ENCODE assay signal across 8 cellular contexts in the genomic region with DNA sequence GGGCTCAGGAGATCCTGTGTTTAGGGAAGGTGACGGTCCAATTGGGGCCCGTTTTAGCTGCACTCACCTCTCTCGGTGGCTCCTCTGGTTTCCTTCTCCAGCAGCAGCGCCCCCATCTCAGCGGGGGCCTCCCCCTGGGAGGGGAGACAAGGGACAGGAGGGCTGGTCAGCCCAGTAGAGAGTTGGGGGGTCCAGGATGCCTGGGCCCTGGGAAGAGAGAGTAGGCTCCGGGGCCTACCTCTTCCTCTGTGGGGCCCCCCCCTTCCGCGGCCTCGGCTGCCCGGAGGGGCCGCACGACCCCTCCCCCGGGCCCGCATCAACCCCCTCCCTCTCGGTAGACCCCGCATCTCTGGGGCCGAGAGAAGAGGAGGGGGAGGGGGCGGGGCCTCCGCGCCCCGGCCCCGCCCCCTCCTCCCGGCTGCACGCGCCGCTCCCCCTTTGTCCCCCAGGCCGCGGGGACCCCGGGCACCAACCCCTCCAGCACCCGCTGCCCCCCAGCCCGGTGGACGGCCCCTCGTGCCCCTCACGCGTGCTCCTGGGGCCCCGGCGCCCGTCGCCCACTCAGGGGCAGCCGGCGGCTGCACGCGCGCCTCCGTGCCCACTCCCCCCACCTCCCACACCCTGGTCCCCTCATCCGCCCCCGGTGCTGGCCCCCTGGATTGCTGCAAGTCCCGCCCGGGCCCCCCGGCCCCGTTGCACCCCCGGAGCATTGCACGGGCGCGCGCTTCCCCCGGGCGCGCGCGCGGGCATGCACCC. TPM values are rescaled to one million over a fixed set of nuclear protein-coding genes. Genes with fewer than 3 reads are reported as not detected.
A peak's percentile ranks its signal among the peaks of the same experiment; 100 is the strongest.
DNase-seq lines count a peak whose midpoint lies in the region; TF ChIP-seq lines count a peak whose summit lies in the region.

No MANE protein-coding gene starts in this region.

- DNase-seq in NCI-H1092 treated with DMSO at 0.1 percent for 48 hours (lab: John Stamatoyannopoulos, UW) (peak; percentile 11), NCI-H1092 (lab: John Stamatoyannopoulos, UW) (no peak), fibroblast of villous mesenchyme (ENCODE audit: low read depth) (no peak), retinal pigment epithelial cell (ENCODE audit: low read depth) (no peak), T1000 (lab: John Stamatoyannopoulos, UW) (no peak), germinal center (ENCODE audit: low spot score) (no peak), NCI-H1436 treated with DMSO at 0.1 percent for 48 hours (lab: John Stamatoyannopoulos, UW) (no peak)

- H3K4me3 ChIP-seq in fibroblast of villous mesenchyme (ENCODE audit: low read depth, low read length), result peak overlapping the region; percentile 70
- H3K4me3 ChIP-seq in retinal pigment epithelial cell (ENCODE audit: low read length), result peak overlapping the region; percentile 78

- H3K27ac ChIP-seq in VCaP, result peak overlapping the region; percentile 83

- TF ChIP-seq CTCF in VCaP (conservative IDR thresholded peaks at IDR 0.05) (no peak), fibroblast of villous mesenchyme (IDR thresholded peaks at IDR 0.05; ENCODE audit: insufficient read depth, low read depth, low read length) (no peak), retinal pigment epithelial cell (conservative IDR thresholded peaks at IDR 0.05; ENCODE audit: low read depth, low read length) (no peak)

RNA-seq across cellular contexts. Expression of a gene that starts 0.5 kb away (rescaled TPM):
- total RNA-seq in fibroblast of villous mesenchyme, result 38.0 and 42.7 TPM in 2 replicates

RNA-seq across cellular contexts. Expression of a gene that starts 4.9 kb away (rescaled TPM):
- total RNA-seq in fibroblast of villous mesenchyme, result 1.9 and 3.0 TPM in 2 replicates

RNA-seq across cellular contexts. Expression of a gene that starts 18.2 kb away (rescaled TPM):
- total RNA-seq in fibroblast of villous mesenchyme, result not detected in 2 replicates

RNA-seq across cellular contexts. Expression of a gene that starts 30.5 kb away (rescaled TPM):
- total RNA-seq in fibroblast of villous mesenchyme, result 1.3 and 2.3 TPM in 2 replicates

RNA-seq across cellular contexts. Expression of a gene that starts 34.4 kb away (rescaled TPM):
- 70.8 and 77.6 TPM in 2 replicates for total RNA-seq in fibroblast of villous mesenchyme
